Comparison of ENCODE assay signal across 9 cellular contexts in genomic region chr1:88595355-88595754, GRCh38.
DNase-seq lines count a peak whose midpoint lies in the region; ATAC-seq and TF ChIP-seq lines count a peak whose summit lies in the region.
"Had no signal": no experiment of that assay in that cellular context is flagged by ENCODE, and none has a peak within 500 bp of the region (broad histone marks: within the 10 kb centered on the region; RNA-seq: fewer than 3 reads in every experiment).

No MANE protein-coding gene starts in this region.

- H3K36me3 Mint-ChIP-seq in nephron progenitor cell (ENCODE audit: low read depth), result peaks cover 10% of the 10 kb centered on the region

- H3K9me3 Mint-ChIP-seq in nephron progenitor cell, result peaks cover 73% of the 10 kb centered on the region

- peak; percentile 59 for ATAC-seq in GM18517 (IDR thresholded peaks at IDR 0.05; ENCODE audit: unreplicated experiment)

- H3K4me1 Mint-ChIP-seq in nephron progenitor cell, result no peaks in the 10 kb centered on the region

- DNase-seq in CD1c-positive myeloid dendritic cell (ENCODE audit: extremely low spot score), result peak; percentile 37
- peak; percentile 50 to 80 for DNase-seq in cardiac fibroblast (ENCODE audit: low read depth in 2 of 2)
- DNase-seq in nephron progenitor cell, result no peak
- DNase-seq in activated CD4-positive, CD25-positive, alpha-beta regulatory T cell (lab: John Stamatoyannopoulos, UW), result no peak
- DNase-seq in caudate nucleus (lab: John Stamatoyannopoulos, UW), result no peak

- H4K20me1 ChIP-seq in Loucy (ENCODE audit: insufficient read depth, low read length, poor library complexity, severe bottlenecking), result no peaks in the 10 kb centered on the region

- H3K27me3 ChIP-seq in Loucy (ENCODE audit: insufficient read depth, low read length, poor library complexity, severe bottlenecking), result no peaks in the 10 kb centered on the region
- H3K27me3 ChIP-seq in neutrophil, result peaks cover 4% of the 10 kb centered on the region
- H3K27me3 ChIP-seq: SJSA1 had no signal

- H3K4me1 ChIP-seq in Loucy (ENCODE audit: insufficient read depth, low read length, poor library complexity, severe bottlenecking), result no peaks in the 10 kb centered on the region
- peaks cover 23 to 28% of the 10 kb centered on the region in 2 experiments for H3K4me1 ChIP-seq in neutrophil (ENCODE audit: control insufficient read depth in 1 of 2, insufficient read depth in 1 of 2, low read depth in 1 of 2, low read length in 1 of 2)
- H3K4me1 ChIP-seq: SJSA1 had no signal

- H3K9me3 ChIP-seq in Loucy (ENCODE audit: insufficient read depth, low read depth, low read length), result no peaks in the 10 kb centered on the region
- peaks cover 7% of the 10 kb centered on the region for H3K9me3 ChIP-seq in neutrophil
- H3K9me3 ChIP-seq: SJSA1 had no signal

- no peaks in the 10 kb centered on the region for H3K79me2 ChIP-seq in Loucy (ENCODE audit: insufficient read depth, low read length)

- H3K27ac ChIP-seq in neutrophil (peak overlapping the region; percentile 17), caudate nucleus (ENCODE audit: low read depth, low read length) (no peak overlapping the region)
- H3K27ac ChIP-seq: SJSA1 had no signal

- H2AFZ ChIP-seq in Loucy (ENCODE audit: low read length), result no peak overlapping the region

- no peak overlapping the region for H3K27ac Mint-ChIP-seq in nephron progenitor cell

- H3K9me2 ChIP-seq in Loucy (replicated peaks; ENCODE audit: low read depth, low read length), result no peaks in the 10 kb centered on the region

- H3K36me3 ChIP-seq in Loucy (ENCODE audit: insufficient read depth, low read length) (no peaks in the 10 kb centered on the region), neutrophil (no peaks in the 10 kb centered on the region)
- H3K36me3 ChIP-seq: SJSA1 had no signal

- H3F3A ChIP-seq in Loucy (ENCODE audit: low read depth), result no peaks in the 10 kb centered on the region

- no peak overlapping the region for H3K4me3 Mint-ChIP-seq in nephron progenitor cell

- TF ChIP-seq CTCF in Loucy (conservative IDR thresholded peaks at IDR 0.05; ENCODE audit: low read length), result peak; percentile 67
- TF ChIP-seq CTCF in cardiac fibroblast (IDR thresholded peaks at IDR 0.05; ENCODE audit: low read depth, low read length), result peak; percentile 71
- peak; percentile 40 for TF ChIP-seq CTCF in neutrophil (IDR thresholded peaks at IDR 0.05)
- TF ChIP-seq CTCF in nephron progenitor cell (IDR thresholded peaks at IDR 0.05), result no peak

- no peak overlapping the region for H3K9ac ChIP-seq in Loucy (ENCODE audit: low read depth, low read length, poor library complexity, severe bottlenecking)

- no peaks in the 10 kb centered on the region for H3K27me3 Mint-ChIP-seq in nephron progenitor cell (ENCODE audit: low read depth, poor library complexity)

- H3K4me2 ChIP-seq in Loucy (ENCODE audit: low read depth, low read length, poor library complexity, severe bottlenecking), result no peak overlapping the region

- H3K4me3 ChIP-seq in Loucy (ENCODE audit: low read length, poor library complexity, severe bottlenecking) (no peak overlapping the region), cardiac fibroblast (replicated peaks in 1 of 2; ENCODE audit: low read depth in 2 of 2, low read length in 2 of 2) (no peak overlapping the region), neutrophil (ENCODE audit: low read depth in 1 of 2, low read length in 1 of 2) (no peak overlapping the region)
- H3K4me3 ChIP-seq: SJSA1 had no signal

Comparison
In these comparisons a context has a peak if more than half of its experiments do, and no peak if none do; other contexts are left out.
1. DNase-seq: peak in CD1c-positive myeloid dendritic cell (single experiment) and cardiac fibroblast (2 of 2); none in nephron progenitor cell (single experiment), activated CD4-positive, CD25-positive, alpha-beta regulatory T cell (0 of 4) and caudate nucleus (0 of 61).